ENCODE assay signal across 11 cellular contexts in the genomic region with DNA sequence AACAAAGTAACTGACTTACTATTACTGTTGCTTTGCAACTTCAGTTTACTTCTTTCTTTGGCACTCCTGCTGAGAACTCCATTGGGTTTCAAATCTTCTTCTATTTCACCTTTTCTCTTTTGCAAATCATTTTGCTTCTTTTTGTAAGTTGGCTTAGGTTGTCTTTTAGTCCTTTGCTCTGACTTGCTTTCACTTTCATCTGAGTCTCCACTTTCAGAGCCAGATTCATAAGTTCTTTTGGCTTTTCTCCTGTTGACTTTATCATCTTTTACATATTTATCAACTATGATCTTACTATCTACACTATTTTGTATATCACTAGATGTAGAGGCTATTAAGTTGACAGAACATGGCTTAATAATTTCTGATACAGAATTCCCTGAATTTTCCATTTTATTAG.
DNase-seq lines count a peak whose midpoint lies in the region; ATAC-seq, FAIRE-seq and TF ChIP-seq lines count a peak whose summit lies in the region.
"Had no signal": no experiment of that assay in that cellular context is flagged by ENCODE, and none has a peak within 500 bp of the region (broad histone marks: within the 10 kb centered on the region; RNA-seq: fewer than 3 reads in every experiment).

No MANE protein-coding gene starts in this region.

- H3K9me3 Mint-ChIP-seq in CD14-positive monocyte (peaks cover 0 to 2% (median 0%) of the 10 kb centered on the region in 7 donors), H9 (no peaks in the 10 kb centered on the region), natural killer cell (no peaks in the 10 kb centered on the region), endothelial cell (ENCODE audit: unreplicated experiment) (no peaks in the 10 kb centered on the region)
- H3K9me3 Mint-ChIP-seq in central memory CD8-positive, alpha-beta T cell: no peaks in the 10 kb centered on the region

- H2AK5ac ChIP-seq in H9 (ENCODE audit: insufficient read length, low read length): no peak overlapping the region

- no peak overlapping the region for H3K56ac ChIP-seq in H9 (ENCODE audit: insufficient read length, low read depth, low read length)

- no peak overlapping the region for H2BK120ac ChIP-seq in H9 (ENCODE audit: low read depth, low read length, poor library complexity, severe bottlenecking)

- H3K4me3 Mint-ChIP-seq in CD14-positive monocyte (no peak overlapping the region), H9 (peak overlapping the region; percentile 3 to 19; a peak in 2 of 5 replicates), natural killer cell (no peak overlapping the region), endothelial cell (ENCODE audit: unreplicated experiment) (no peak overlapping the region)
- H3K4me3 Mint-ChIP-seq in central memory CD8-positive, alpha-beta T cell: peak overlapping the region; percentile 26

- no peak overlapping the region for H3K18ac ChIP-seq in H9 (ENCODE audit: insufficient read length, low read depth, low read length)

- H3K23me2 ChIP-seq in H9 (ENCODE audit: insufficient read length, low read depth, low read length, poor library complexity, severe bottlenecking): no peaks in the 10 kb centered on the region

- H3K4me1 ChIP-seq in H9 (ENCODE audit: insufficient read depth, low read length): peaks cover 11% of the 10 kb centered on the region
- H3K4me1 ChIP-seq in small intestine (ENCODE audit: control insufficient read depth in 2 of 2, insufficient read depth in 1 of 2, low read depth in 1 of 2, low read length in 1 of 2): peaks cover 3 to 17% of the 10 kb centered on the region in 2 donors

- no peak overlapping the region for H4K91ac ChIP-seq in H9 (ENCODE audit: insufficient read length, low read depth, low read length)

- H4K20me1 ChIP-seq in H9 (ENCODE audit: control insufficient read depth, insufficient read depth, insufficient read length): no peaks in the 10 kb centered on the region

- peaks cover 0 to 9% of the 10 kb centered on the region in 2 donors for H3K36me3 ChIP-seq in small intestine (ENCODE audit: control insufficient read depth in 2 of 2, insufficient read depth in 2 of 2, low read length in 2 of 2)

- H3K4me2 ChIP-seq in H9 (ENCODE audit: insufficient read depth, insufficient read length, low read length): no peak overlapping the region

- H3K9ac ChIP-seq in H9 (ENCODE audit: extremely low read depth, insufficient read length, low read length): no peak overlapping the region

- peaks cover 64 to 67% of the 10 kb centered on the region in 2 donors for H3K36me3 Mint-ChIP-seq in CD14-positive monocyte
- H3K36me3 Mint-ChIP-seq in H9 (ENCODE audit: insufficient read depth in 1 of 3, low read depth in 3 of 3): peaks cover 35 to 66% (median 56%) of the 10 kb centered on the region in 3 experiments; a peak in 6 of 7 replicates
- peaks cover 38% of the 10 kb centered on the region for H3K36me3 Mint-ChIP-seq in central memory CD8-positive, alpha-beta T cell (ENCODE audit: insufficient read depth)
- peaks cover 2% of the 10 kb centered on the region for H3K36me3 Mint-ChIP-seq in natural killer cell
- peaks cover 5% of the 10 kb centered on the region for H3K36me3 Mint-ChIP-seq in endothelial cell (ENCODE audit: low read depth, unreplicated experiment)

- no peak overlapping the region for H3T11ph ChIP-seq in H9 (ENCODE audit: low read length)

- no peak overlapping the region for H3K14ac ChIP-seq in H9 (ENCODE audit: insufficient read depth, low read length)

- intact Hi-C loops in CD14-positive monocyte (cut with micrococcal nuclease) (no loop called here), natural killer cell (cut with micrococcal nuclease) (loop anchor here (10.0 kb wide), 1 partner anchor 258 kb away; the partner anchor contains the start of gene JMJD1C)

- DNase-seq in CD14-positive monocyte (ENCODE audit: low spot score) (no peak), H9 (no peak), natural killer cell (no peak), endothelial cell (ENCODE audit: low spot score) (no peak), NCI-H524 treated with DMSO at 0.1 percent for 48 hours (lab: John Stamatoyannopoulos, UW) (no peak), small intestine (no peak)
- no peak for DNase-seq in central memory CD8-positive, alpha-beta T cell (ENCODE audit: low spot score in 2 of 2)
- DNase-seq: activated CD4-positive, alpha-beta T cell treated with anti-CD3 and anti-CD28 coated beads for 4 hours; DND-41; NCI-H1092 had no signal

- no peak overlapping the region for H2BK5ac ChIP-seq in H9 (ENCODE audit: insufficient read length, low read length)

- H3K4ac ChIP-seq in H9 (ENCODE audit: low read depth, low read length): no peak overlapping the region

- no peak overlapping the region for H3K23ac ChIP-seq in H9 (ENCODE audit: insufficient read length, low read depth, low read length)

- H4K8ac ChIP-seq in H9 (replicated peaks; ENCODE audit: insufficient read length, low read depth, low read length): no peak overlapping the region

- no peak overlapping the region for H2AFZ ChIP-seq in H9 (ENCODE audit: low read length)

- H4K5ac ChIP-seq in H9 (ENCODE audit: insufficient read length, low read depth, low read length): no peak overlapping the region

- no peak for TF ChIP-seq CTCF in CD14-positive monocyte (IDR thresholded peaks at IDR 0.05)
- TF ChIP-seq CTCF in H9 (conservative IDR thresholded peaks at IDR 0.05): no peak
- TF ChIP-seq CTCF in natural killer cell (IDR thresholded peaks at IDR 0.05): no peak
- no peak for TF ChIP-seq CTCF in endothelial cell (IDR thresholded peaks at IDR 0.05; ENCODE audit: unreplicated experiment)

- H2BK20ac ChIP-seq in H9 (ENCODE audit: low read depth, low read length, poor library complexity, severe bottlenecking): no peak overlapping the region

- H3K27ac Mint-ChIP-seq in CD14-positive monocyte: peak overlapping the region; percentile 9 to 78 (median 71)
- H3K27ac Mint-ChIP-seq in H9: peak overlapping the region in 2 of 3 experiments; percentile 26 to 96; a peak in 2 of 7 replicates
- H3K27ac Mint-ChIP-seq in central memory CD8-positive, alpha-beta T cell (ENCODE audit: low read depth): peak overlapping the region; percentile 26
- peak overlapping the region; percentile 5 to 15 for H3K27ac Mint-ChIP-seq in natural killer cell
- H3K27ac Mint-ChIP-seq in endothelial cell (ENCODE audit: unreplicated experiment): no peak overlapping the region

- no peak overlapping the region for H3K4me3 ChIP-seq in small intestine (ENCODE audit: low read depth in 1 of 2, low read length in 2 of 2)

- H3K79me2 ChIP-seq in H9 (ENCODE audit: insufficient read depth, low read length): peaks cover 17% of the 10 kb centered on the region; the same call in 1 of the 2 replicates

- H2BK12ac ChIP-seq in H9 (ENCODE audit: insufficient read length, low read depth, low read length): no peak overlapping the region

- no peak for ATAC-seq in central memory CD8-positive, alpha-beta T cell (replicated peaks; ENCODE audit: extremely low read depth, poor library complexity, severe bottlenecking)
- ATAC-seq in natural killer cell (no peak), HG02938 (IDR thresholded peaks at IDR 0.05; ENCODE audit: unreplicated experiment) (no peak)

- H3K27ac ChIP-seq in H9 (ENCODE audit: insufficient read length, low read depth, low read length) (no peak overlapping the region), small intestine (ENCODE audit: low read depth in 1 of 2, low read length in 1 of 2) (peak overlapping the region in 1 of 2 donors; percentile 53)

- no peaks in the 10 kb centered on the region for H3K27me3 Mint-ChIP-seq in CD14-positive monocyte (ENCODE audit: low read depth in 3 of 3)
- no peaks in the 10 kb centered on the region for H3K27me3 Mint-ChIP-seq in H9 (ENCODE audit: low read depth)
- no peaks in the 10 kb centered on the region for H3K27me3 Mint-ChIP-seq in central memory CD8-positive, alpha-beta T cell
- H3K27me3 Mint-ChIP-seq in natural killer cell (ENCODE audit: low read depth in 2 of 2): no peaks in the 10 kb centered on the region
- peaks cover 2% of the 10 kb centered on the region for H3K27me3 Mint-ChIP-seq in endothelial cell (ENCODE audit: unreplicated experiment)

- FAIRE-seq in small intestine (lab: Jason Lieb, UNC): no peak

- peaks cover 4% of the 10 kb centered on the region for H3K79me1 ChIP-seq in H9 (ENCODE audit: insufficient read depth, low read depth, low read length, poor library complexity, severe bottlenecking)

- H3K4me1 Mint-ChIP-seq in CD14-positive monocyte (peaks cover 45% of the 10 kb centered on the region), H9 (peaks cover 66 to 72% of the 10 kb centered on the region in 2 experiments), natural killer cell (peaks cover 33 to 39% of the 10 kb centered on the region in 2 donors), endothelial cell (ENCODE audit: unreplicated experiment) (peaks cover 7% of the 10 kb centered on the region)
- H3K4me1 Mint-ChIP-seq in central memory CD8-positive, alpha-beta T cell: peaks cover 47% of the 10 kb centered on the region

- H3K9me3 ChIP-seq in H9 (ENCODE audit: control insufficient read depth, low read depth, low read length) (no peaks in the 10 kb centered on the region), small intestine (ENCODE audit: control insufficient read depth, low read depth) (no peaks in the 10 kb centered on the region)

- H3K27me3 ChIP-seq in H9 (ENCODE audit: insufficient read depth, low read length) (no peaks in the 10 kb centered on the region), small intestine (ENCODE audit: control insufficient read depth in 2 of 2, insufficient read depth in 2 of 2, low read length in 2 of 2) (no peaks in the 10 kb centered on the region)

- no peak overlapping the region for H2BK15ac ChIP-seq in H9 (ENCODE audit: low read depth, low read length)

Comparison
In these comparisons a context has a peak if more than half of its experiments do, and no peak if none do; other contexts are left out.
1. H3K4me3 Mint-ChIP-seq: peak in H9 (2 of 2) and central memory CD8-positive, alpha-beta T cell (single experiment); none in CD14-positive monocyte (0 of 2), natural killer cell (single experiment) and endothelial cell (single experiment).